Comparison of ENCODE assay signal across 17 cellular contexts in genomic region chr10:58932126-58932525, GRCh38.
A peak's percentile ranks its signal among the peaks of the same experiment; 100 is the strongest.
DNase-seq lines count a peak whose midpoint lies in the region; ATAC-seq, FAIRE-seq and TF ChIP-seq lines count a peak whose summit lies in the region.
"Had no signal": no experiment of that assay in that cellular context is flagged by ENCODE, and none has a peak within 500 bp of the region (broad histone marks: within the 10 kb centered on the region; RNA-seq: fewer than 3 reads in every experiment).

No MANE protein-coding gene starts in this region.

- H3K27me3 Mint-ChIP-seq in activated naive CD4-positive, alpha-beta T cell treated with anti-CD3 and anti-CD28 coated beads, Interleukin-2, amount 10 ng/mL, durations not matched to agents 7 days and 5 days: no peaks in the 10 kb centered on the region

- no peak overlapping the region for H3K4me2 ChIP-seq in HCT116 (ENCODE audit: low read length)
- no peak overlapping the region for H3K4me2 ChIP-seq in mesenchymal stem cell (ENCODE audit: low read length, poor library complexity, severe bottlenecking)
- H3K4me2 ChIP-seq: BLaER1 had no signal

- CTCF ChIA-PET in HCT116 (lab: Charles Lee): no interaction called here
- CTCF ChIA-PET in activated naive CD4-positive, alpha-beta T cell treated with anti-CD3 and anti-CD28 coated beads, Interleukin-2, amount 10 ng/mL, durations not matched to agents 7 days and 5 days (lab: Charles Lee): no interaction called here

- H3K36me3 ChIP-seq in HCT116 (ENCODE audit: control insufficient read depth in 1 of 2, insufficient read depth in 2 of 2, low read length in 2 of 2): no peaks in the 10 kb centered on the region
- H3K36me3 ChIP-seq in mesenchymal stem cell (ENCODE audit: control insufficient read depth in 1 of 2, insufficient read depth in 2 of 2, low read depth in 1 of 2, low read length in 2 of 2): no peaks in the 10 kb centered on the region
- H3K36me3 ChIP-seq: BLaER1, Peyer's patch had no signal

- intact Hi-C loops in HCT116 (cut with micrococcal nuclease): no loop called here

- H3K4me3 ChIP-seq in HCT116 (replicated peaks in 1 of 2; ENCODE audit: low read depth in 1 of 2, low read length in 2 of 2) (no peak overlapping the region), mesenchymal stem cell (ENCODE audit: insufficient read depth in 1 of 2, low read depth in 1 of 2, low read length in 2 of 2) (no peak overlapping the region)
- H3K4me3 ChIP-seq: BLaER1, Peyer's patch had no signal

- RAD21 ChIA-PET in HCT116 (lab: Charles Lee; ENCODE audit: low non-redundant PET in 1 of 2, low total read pairs in 2 of 2, uncharacterized antibody in 2 of 2, unreplicated experiment in 2 of 2): no interaction called here

- no peak overlapping the region for H3K23ac ChIP-seq in mesenchymal stem cell (ENCODE audit: low read length in 2 of 2)

- H3K27me3 ChIP-seq in HCT116 (ENCODE audit: insufficient read depth, low read length) (no peaks in the 10 kb centered on the region), mesenchymal stem cell (ENCODE audit: control insufficient read depth in 1 of 2, insufficient read depth in 1 of 2, low read length in 2 of 2) (no peaks in the 10 kb centered on the region)
- H3K27me3 ChIP-seq: BLaER1, Peyer's patch had no signal

- H2BK120ac ChIP-seq in mesenchymal stem cell (ENCODE audit: low read depth, low read length): no peak overlapping the region

- H2BK12ac ChIP-seq in mesenchymal stem cell (ENCODE audit: low read length in 2 of 2): no peak overlapping the region

- WGBS in mesenchymal stem cell: 59% methylated on average over 2 of the region's 3 CpGs

- no peaks in the 10 kb centered on the region for H3K9me3 Mint-ChIP-seq in activated naive CD4-positive, alpha-beta T cell treated with anti-CD3 and anti-CD28 coated beads, Interleukin-2, amount 10 ng/mL, durations not matched to agents 7 days and 5 days

- TF ChIP-seq POLR2A in HCT116 (IDR thresholded peaks at IDR 0.05; ENCODE audit: borderline replicate concordance, extremely low read depth, insufficient read depth, insufficient read length): no peak

- H3K27ac ChIP-seq in HCT116 (ENCODE audit: low read depth, low read length) (no peak overlapping the region), mesenchymal stem cell (ENCODE audit: low read length, poor library complexity, severe bottlenecking) (no peak overlapping the region)
- H3K27ac ChIP-seq: BLaER1, Peyer's patch had no signal

- no peaks in the 10 kb centered on the region for H3K36me3 Mint-ChIP-seq in activated naive CD4-positive, alpha-beta T cell treated with anti-CD3 and anti-CD28 coated beads, Interleukin-2, amount 10 ng/mL, durations not matched to agents 7 days and 5 days

- ATAC-seq in HCT116: no peak

- no TSS peak for BruUV-seq in HCT116 (replicated peaks; lab: Mats Ljungman, UMichigan)

- no peak overlapping the region for H2BK5ac ChIP-seq in mesenchymal stem cell (ENCODE audit: low read depth, low read length, poor library complexity, severe bottlenecking)

- no peak for TF ChIP-seq RAD21 in HCT116 (IDR thresholded peaks at IDR 0.05; ENCODE audit: low read depth)

- H4K91ac ChIP-seq in mesenchymal stem cell (ENCODE audit: low read length): no peak overlapping the region

- no peak overlapping the region for H3K18ac ChIP-seq in mesenchymal stem cell (ENCODE audit: low read depth in 1 of 2, low read length in 2 of 2)

- peak overlapping the region; percentile 70 for H2AFZ ChIP-seq in HCT116 (ENCODE audit: low read depth, low read length, poor library complexity, severe bottlenecking)
- no peak overlapping the region for H2AFZ ChIP-seq in mesenchymal stem cell (ENCODE audit: low read depth, low read length)

- no peaks in the 10 kb centered on the region for H3K9me2 ChIP-seq in HCT116 (ENCODE audit: insufficient read depth)

- POLR2A ChIA-PET in HCT116 (lab: Charles Lee): no interaction called here

- no peak overlapping the region for H3K14ac ChIP-seq in mesenchymal stem cell (ENCODE audit: low read length in 2 of 2)

- no peak overlapping the region for H2BK15ac ChIP-seq in mesenchymal stem cell (ENCODE audit: low read depth, poor library complexity, severe bottlenecking)

- FAIRE-seq in D721Med (lab: Jason Lieb, UNC): peak; percentile 79
- FAIRE-seq: GM12891, H1 had no signal

- no peaks in the 10 kb centered on the region for H3K79me1 ChIP-seq in mesenchymal stem cell (replicated peaks; ENCODE audit: low read length, poor library complexity, severe bottlenecking)

- H3K4me1 Mint-ChIP-seq in activated naive CD4-positive, alpha-beta T cell treated with anti-CD3 and anti-CD28 coated beads, Interleukin-2, amount 10 ng/mL, durations not matched to agents 7 days and 5 days: no peaks in the 10 kb centered on the region

- H4K8ac ChIP-seq in mesenchymal stem cell (ENCODE audit: low read length): no peak overlapping the region

- H3K9me3 ChIP-seq in HCT116 (ENCODE audit: control insufficient read depth in 1 of 2, insufficient read depth in 1 of 2, low read depth in 1 of 2, low read length in 2 of 2) (no peaks in the 10 kb centered on the region), mesenchymal stem cell (ENCODE audit: control insufficient read depth, low read length) (no peaks in the 10 kb centered on the region)
- H3K9me3 ChIP-seq: BLaER1, Peyer's patch had no signal

- no peak overlapping the region for H3K27ac Mint-ChIP-seq in activated naive CD4-positive, alpha-beta T cell treated with anti-CD3 and anti-CD28 coated beads, Interleukin-2, amount 10 ng/mL, durations not matched to agents 7 days and 5 days

- H2AK5ac ChIP-seq in mesenchymal stem cell (ENCODE audit: low read length, severe bottlenecking): no peak overlapping the region

- H3K4ac ChIP-seq in mesenchymal stem cell (ENCODE audit: low read depth in 1 of 2, low read length in 2 of 2): no peak overlapping the region

- no peak overlapping the region for H3K4me3 Mint-ChIP-seq in activated naive CD4-positive, alpha-beta T cell treated with anti-CD3 and anti-CD28 coated beads, Interleukin-2, amount 10 ng/mL, durations not matched to agents 7 days and 5 days

- H3K9ac ChIP-seq in HCT116 (ENCODE audit: low read length) (no peak overlapping the region), mesenchymal stem cell (ENCODE audit: low read length) (no peak overlapping the region)
- H3K9ac ChIP-seq: BLaER1 had no signal

- H4K20me1 ChIP-seq in HCT116 (ENCODE audit: insufficient read depth): no peaks in the 10 kb centered on the region
- H4K20me1 ChIP-seq: BLaER1 had no signal

- DNase-seq in D721Med (ENCODE audit: insufficient read length, low spot score): no peak
- DNase-seq in HCT116 (ENCODE audit: low read depth, low spot score): no peak
- peak; percentile 48 for DNase-seq in astrocyte of the hippocampus (ENCODE audit: low read depth, low spot score)
- peak; percentile 46 for DNase-seq in mesenchymal stem cell
- no peak for DNase-seq in SIG-M5 (lab: John Stamatoyannopoulos, UW)
- no peak for DNase-seq in activated naive CD4-positive, alpha-beta T cell treated with anti-CD3 and anti-CD28 coated beads, Interleukin-2, amount 10 ng/mL, durations not matched to agents 7 days and 5 days
- no peak for DNase-seq in activated CD8-positive, alpha-beta memory T cell treated with anti-CD3 and anti-CD28 coated beads for 24 hours
- DNase-seq: ACHN, DMS153, Karpas-422, NCI-H1105 treated with DMSO at 0.1 percent for 48 hours, NCI-H187 treated with DMSO at 0.1 percent for 48 hours, Peyer's patch, Right ventricle myocardium superior had no signal

- TF ChIP-seq CTCF in D721Med (IDR thresholded peaks at IDR 0.05; ENCODE audit: insufficient read depth, missing control alignments) (no peak), HCT116 (IDR thresholded peaks at IDR 0.05 in 2 of 3, conservative IDR thresholded peaks at IDR 0.05 in 1 of 3; ENCODE audit: borderline replicate concordance in 1 of 3, insufficient read depth in 1 of 3, low read depth in 2 of 3, low read length in 2 of 3) (no peak)

- H3K4me1 ChIP-seq in HCT116 (ENCODE audit: control insufficient read depth in 1 of 2, insufficient read depth in 2 of 2, low read length in 2 of 2) (no peaks in the 10 kb centered on the region), mesenchymal stem cell (ENCODE audit: control insufficient read depth, insufficient read depth, low read depth, low read length) (no peaks in the 10 kb centered on the region)
- H3K4me1 ChIP-seq: Peyer's patch had no signal

- H3K79me2 ChIP-seq in HCT116 (ENCODE audit: insufficient read depth, low read length): no peaks in the 10 kb centered on the region

TF ChIP-seq in HCT116, 20 proteins besides CTCF, POLR2A, EP300 and RAD21:
- no peak for TF ChIP-seq ZFX (IDR thresholded peaks at IDR 0.05)

Comparison
In these comparisons a context has a peak if more than half of its experiments do, and no peak if none do; other contexts are left out.
1. DNase-seq: peak in astrocyte of the hippocampus (single experiment) and mesenchymal stem cell (single experiment); none in D721Med (single experiment), HCT116 (single experiment), SIG-M5 (single experiment), activated naive CD4-positive, alpha-beta T cell treated with anti-CD3 and anti-CD28 coated beads, Interleukin-2, amount 10 ng/mL, durations not matched to agents 7 days and 5 days (single experiment) and activated CD8-positive, alpha-beta memory T cell treated with anti-CD3 and anti-CD28 coated beads for 24 hours (single experiment).